ENCODE assay signal across 8 cellular contexts in the genomic region with DNA sequence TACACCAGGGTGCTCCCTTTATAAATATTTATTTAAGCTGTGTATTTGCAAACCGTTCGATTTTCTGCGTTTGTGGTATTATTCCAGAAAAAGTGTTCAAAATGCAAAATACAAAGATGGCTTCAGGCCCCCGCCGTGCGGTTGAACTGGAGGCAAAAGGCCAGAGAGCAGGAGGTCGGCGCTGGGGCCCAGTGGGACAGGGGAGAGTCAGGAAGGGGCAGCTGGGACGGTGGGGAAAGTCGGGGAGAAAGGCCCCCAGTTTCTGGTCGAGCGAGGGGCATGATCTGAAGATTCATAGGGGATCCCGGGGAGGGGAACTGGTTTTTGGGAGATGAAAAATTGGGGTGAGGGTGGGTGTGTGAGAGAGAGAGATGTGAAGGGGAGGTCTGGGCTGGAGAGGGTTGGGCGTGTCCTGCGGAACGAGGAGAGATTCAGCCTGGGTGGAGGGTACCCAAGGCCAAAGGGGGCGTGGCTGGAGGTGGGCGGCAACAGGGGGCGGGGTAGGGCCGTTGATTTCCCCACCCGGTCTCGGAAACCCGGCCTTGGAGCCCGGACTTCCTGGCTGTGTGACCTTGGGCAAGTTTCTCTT. TPM values are rescaled to one million over a fixed set of nuclear protein-coding genes. Genes with fewer than 3 reads are reported as not detected.
DNase-seq lines count a peak whose midpoint lies in the region; ATAC-seq and TF ChIP-seq lines count a peak whose summit lies in the region.

No MANE protein-coding gene starts in this region.

- H3K9me3 Mint-ChIP-seq in chondrocyte (ENCODE audit: low read depth): no peaks in the 10 kb centered on the region

- peaks cover 8% of the 10 kb centered on the region for H3K27me3 ChIP-seq in kidney epithelial cell (ENCODE audit: control insufficient read depth, insufficient read depth, low read length)

- H3K4me3 ChIP-seq in kidney epithelial cell (ENCODE audit: low read depth, low read length): peak overlapping the region; percentile 80

- H3K4me1 Mint-ChIP-seq in chondrocyte (ENCODE audit: low read depth): peaks cover 30% of the 10 kb centered on the region

- no peaks in the 10 kb centered on the region for H3K36me3 Mint-ChIP-seq in chondrocyte (ENCODE audit: low read depth)

- peaks cover 2% of the 10 kb centered on the region for H3K27me3 Mint-ChIP-seq in chondrocyte (ENCODE audit: low read depth)

- no peaks in the 10 kb centered on the region for H3K36me3 ChIP-seq in kidney epithelial cell (ENCODE audit: control insufficient read depth, insufficient read depth, low read length)

- H3K27ac Mint-ChIP-seq in chondrocyte (ENCODE audit: unreplicated experiment): peak overlapping the region; percentile 90

- peak; percentile 73 for ATAC-seq in SK-N-SH treated with all-trans-retinoic acid at 6 μM for 48 hours
- ATAC-seq in GM18870 (IDR thresholded peaks at IDR 0.05; ENCODE audit: unreplicated experiment): no peak

- peak; percentile 57 for DNase-seq in DMS153 (lab: John Stamatoyannopoulos, UW)
- peak; percentile 97 for DNase-seq in HuH-7 (ENCODE audit: low spot score)
- no peak for DNase-seq in chondrocyte (ENCODE audit: low spot score)
- no peak for DNase-seq in kidney epithelial cell (ENCODE audit: low read depth)
- peak; percentile 43 for DNase-seq in stimulated activated CD4-positive, alpha-beta T cell treated with anti-CD3 and anti-CD28 coated beads, Interleukin-4, amount 100 ng/mL, for 24 hours
- DNase-seq in superior temporal gyrus (ENCODE audit: extremely low spot score): no peak

- peak overlapping the region; percentile 89 for H3K4me3 Mint-ChIP-seq in chondrocyte (ENCODE audit: unreplicated experiment)

- TF ChIP-seq CTCF in chondrocyte (IDR thresholded peaks at IDR 0.05): no peak
- TF ChIP-seq CTCF in kidney epithelial cell (IDR thresholded peaks at IDR 0.05; ENCODE audit: insufficient read depth, low read length, poor library complexity, severe bottlenecking): no peak

TF ChIP-seq in SK-N-SH treated with all-trans-retinoic acid at 6 μM for 48 hours, 23 proteins besides CTCF, POLR2A, EP300 and RAD21:
- TF ChIP-seq ZNF70 (CRISPR knock-in tag; IDR thresholded peaks at IDR 0.05) (no peak), ZNF8 (CRISPR knock-in tag; IDR thresholded peaks at IDR 0.05) (no peak), ZFP30 (CRISPR knock-in tag; IDR thresholded peaks at IDR 0.05) (no peak)
- TF ChIP-seq, protein P1, sequence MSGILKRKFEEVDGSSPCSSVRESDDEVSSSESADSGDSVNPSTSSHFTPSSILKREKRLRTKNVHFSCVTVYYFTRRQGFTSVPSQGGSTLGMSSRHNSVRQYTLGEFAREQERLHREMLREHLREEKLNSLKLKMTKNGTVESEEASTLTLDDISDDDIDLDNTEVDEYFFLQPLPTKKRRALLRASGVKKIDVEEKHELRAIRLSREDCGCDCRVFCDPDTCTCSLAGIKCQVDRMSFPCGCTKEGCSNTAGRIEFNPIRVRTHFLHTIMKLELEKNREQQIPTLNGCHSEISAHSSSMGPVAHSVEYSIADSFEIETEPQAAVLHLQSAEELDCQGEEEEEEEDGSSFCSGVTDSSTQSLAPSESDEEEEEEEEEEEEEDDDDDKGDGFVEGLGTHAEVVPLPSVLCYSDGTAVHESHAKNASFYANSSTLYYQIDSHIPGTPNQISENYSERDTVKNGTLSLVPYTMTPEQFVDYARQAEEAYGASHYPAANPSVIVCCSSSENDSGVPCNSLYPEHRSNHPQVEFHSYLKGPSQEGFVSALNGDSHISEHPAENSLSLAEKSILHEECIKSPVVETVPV (CRISPR knock-in tag; IDR thresholded peaks at IDR 0.05): no peak

RNA-seq across cellular contexts. Expression of a gene that starts 0.7 kb away (rescaled TPM):
- total RNA-seq in chondrocyte (39.8 to 47.2 TPM (median 39.8 TPM) in 3 replicates), kidney epithelial cell (49.8 and 60.5 TPM in 2 replicates)

RNA-seq across cellular contexts. Expression of a gene that starts 3.8 kb away (rescaled TPM):
- total RNA-seq in chondrocyte (not detected in 3 replicates), kidney epithelial cell (not detected in 2 replicates)

RNA-seq across cellular contexts. Expression of a gene that starts 15.7 kb away (rescaled TPM):
- total RNA-seq in chondrocyte (9.1 to 9.7 TPM (median 9.4 TPM) in 3 replicates), kidney epithelial cell (7.3 and 15.8 TPM in 2 replicates)

RNA-seq across cellular contexts. Expression of a gene that starts 17.7 kb away (rescaled TPM):
- total RNA-seq in chondrocyte (not detected in 3 replicates), kidney epithelial cell (not detected in 2 replicates)

RNA-seq across cellular contexts. Expression of a gene that starts 24.2 kb away (rescaled TPM):
- total RNA-seq in chondrocyte: 32.1 to 50.0 TPM (median 33.1 TPM) in 3 replicates
- 17.1 and 18.2 TPM in 2 replicates for total RNA-seq in kidney epithelial cell

Comparison
In these comparisons a context has a peak if more than half of its experiments do, and no peak if none do; other contexts are left out.
1. DNase-seq: peak in DMS153 (single experiment), HuH-7 (single experiment) and stimulated activated CD4-positive, alpha-beta T cell treated with anti-CD3 and anti-CD28 coated beads, Interleukin-4, amount 100 ng/mL, for 24 hours (single experiment); none in chondrocyte (single experiment), kidney epithelial cell (single experiment) and superior temporal gyrus (single experiment).